In the genomic region with DNA sequence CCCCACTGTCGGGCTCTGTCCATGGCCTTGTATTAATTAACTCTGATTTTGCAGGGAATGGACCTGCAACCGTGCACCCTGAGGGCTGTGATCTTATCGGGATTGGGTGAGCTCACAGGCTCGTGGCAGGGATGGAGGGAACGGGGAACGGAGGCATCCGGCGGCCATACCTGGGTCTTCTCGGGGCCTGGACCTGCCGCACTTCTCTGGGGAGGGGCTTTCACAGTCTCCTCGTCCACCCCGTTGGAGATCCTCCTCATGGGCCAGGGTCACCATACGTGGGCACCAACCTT, we compare ENCODE assay signal across 24 cellular contexts. TPM values are rescaled to one million over a fixed set of nuclear protein-coding genes. Genes with fewer than 3 reads are reported as not detected.
DNase-seq lines count a peak whose midpoint lies in the region; ATAC-seq, FAIRE-seq and TF ChIP-seq lines count a peak whose summit lies in the region.
"Had no signal": no experiment of that assay in that cellular context is flagged by ENCODE, and none has a peak within 500 bp of the region (broad histone marks: within the 10 kb centered on the region; RNA-seq: fewer than 3 reads in every experiment).

No MANE protein-coding gene starts in this region.

- H3K4me1 ChIP-seq in H1 (replicated peaks in 1 of 4; ENCODE audit: control insufficient read depth in 3 of 4, insufficient read depth in 4 of 4, low read length in 3 of 4) (peaks cover 0 to 6% (median 3%) of the 10 kb centered on the region in 4 experiments; a peak in 4 of 7 replicates), upper lobe of left lung (no peaks in the 10 kb centered on the region)

- no peak overlapping the region for H3K9ac ChIP-seq in H1 (replicated peaks in 1 of 4; ENCODE audit: extremely low read depth in 1 of 4, low read depth in 3 of 4, low read length in 3 of 4)

- H3K36me3 ChIP-seq in H1 (ENCODE audit: control insufficient read depth in 2 of 4, insufficient read depth in 4 of 4, low read length in 3 of 4) (no peaks in the 10 kb centered on the region), upper lobe of left lung (no peaks in the 10 kb centered on the region)

- H3K14ac ChIP-seq in H1 (ENCODE audit: insufficient read length): no peak overlapping the region

- H2BK120ac ChIP-seq in H1 (replicated peaks; ENCODE audit: low read depth, low read length): no peak overlapping the region

- TF ChIP-seq EP300 in H1 (IDR thresholded peaks at IDR 0.05; ENCODE audit: borderline replicate concordance in 1 of 2, low read depth in 2 of 2, low read length in 2 of 2): no peak
- no peak for TF ChIP-seq EP300 in upper lobe of left lung (IDR thresholded peaks at IDR 0.05)

- H2AK5ac ChIP-seq in H1 (ENCODE audit: low read depth, low read length): no peak overlapping the region

- H2BK12ac ChIP-seq in H1 (ENCODE audit: low read depth, low read length): no peak overlapping the region

- peak; percentile 54 for DNase-seq in activated effector memory CD4-positive, alpha-beta T cell treated with anti-CD3 and anti-CD28 coated beads, Interleukin-2, amount 50 U/mL, for 16 hours
- no peak for DNase-seq in activated effector memory CD4-positive, alpha-beta T cell treated with Interleukin-2 at 50 U/mL for 16 hours
- DNase-seq in H1 (ENCODE audit: low read depth in 1 of 2, low spot score in 2 of 2): peak in 1 of 2 experiments; percentile 8
- DNase-seq in osteocyte (ENCODE audit: extremely low spot score, unreplicated experiment): peak; percentile 68
- peak; percentile 8 to 30 for DNase-seq in upper lobe of left lung
- DNase-seq in activated T-helper 2 cell treated with anti-CD3 and anti-CD28 coated beads, Interferon-gamma antibody, Interleukin-2, Interleukin-4, amounts not matched to agents 10 μg/mL and 5 μg/mL and 100 μg/mL, durations not matched to agents 14 hours and 24 hours and 36 hours (ENCODE audit: low spot score): no peak
- DNase-seq in stimulated activated CD4-positive, alpha-beta T cell treated with anti-CD3 and anti-CD28 coated beads, Interleukin-2, amount 100 ng/mL, for 24 hours: no peak
- DNase-seq: DMS53, GDM1, GOT3, Karpas-422, MV-4-11, NCI-H1105 treated with DMSO at 0.1 percent for 48 hours, NCI-H2081, NCI-H2171, NCI-H345, NCI-H524 treated with DMSO at 0.1 percent for 48 hours, OCI-M1 had no signal

- H2BK15ac ChIP-seq in H1 (ENCODE audit: low read length): no peak overlapping the region

- H3K27ac Mint-ChIP-seq in osteocyte (ENCODE audit: unreplicated experiment): no peak overlapping the region
- no peak overlapping the region for H3K27ac Mint-ChIP-seq in activated T-helper 2 cell treated with anti-CD3 and anti-CD28 coated beads, Interferon-gamma antibody, Interleukin-2, Interleukin-4, amounts not matched to agents 10 μg/mL and 5 μg/mL and 100 μg/mL, durations not matched to agents 14 hours and 24 hours and 36 hours

- no peak overlapping the region for H3K4me2 ChIP-seq in H1 (ENCODE audit: insufficient read depth in 1 of 2, low read depth in 2 of 2, low read length in 2 of 2)

- H4K8ac ChIP-seq in H1 (ENCODE audit: extremely low read depth, insufficient read depth, low read length): no peak overlapping the region

- no peaks in the 10 kb centered on the region for H3K9me3 Mint-ChIP-seq in osteocyte (ENCODE audit: unreplicated experiment)
- no peaks in the 10 kb centered on the region for H3K9me3 Mint-ChIP-seq in activated T-helper 2 cell treated with anti-CD3 and anti-CD28 coated beads, Interferon-gamma antibody, Interleukin-2, Interleukin-4, amounts not matched to agents 10 μg/mL and 5 μg/mL and 100 μg/mL, durations not matched to agents 14 hours and 24 hours and 36 hours

- no peak overlapping the region for H3K4me3 ChIP-seq in H1 (ENCODE audit: extremely low read depth in 1 of 4, insufficient read depth in 2 of 4, low read depth in 3 of 4, low read length in 4 of 4)
- H3K4me3 ChIP-seq in upper lobe of left lung: no peak overlapping the region

- CTCF ChIA-PET in H1 (lab: Charles Lee; ENCODE audit: partially characterized antibody): no interaction called here

- H3K79me2 ChIP-seq in H1 (ENCODE audit: control insufficient read depth in 1 of 2, insufficient read depth in 2 of 2, low read length in 2 of 2): no peaks in the 10 kb centered on the region

- peak overlapping the region; percentile 33 for H3K56ac ChIP-seq in H1 (replicated peaks; ENCODE audit: insufficient read length, low read depth, low read length)

- H3K23ac ChIP-seq in H1 (ENCODE audit: insufficient read length): no peak overlapping the region

- H2AFZ ChIP-seq in H1 (ENCODE audit: low read length): no peak overlapping the region

- H3K27ac ChIP-seq in H1 (ENCODE audit: low read depth, low read length): no peak overlapping the region
- no peak overlapping the region for H3K27ac ChIP-seq in upper lobe of left lung

- H3K27me3 Mint-ChIP-seq in osteocyte (ENCODE audit: unreplicated experiment): peaks cover 24% of the 10 kb centered on the region
- H3K27me3 Mint-ChIP-seq in activated T-helper 2 cell treated with anti-CD3 and anti-CD28 coated beads, Interferon-gamma antibody, Interleukin-2, Interleukin-4, amounts not matched to agents 10 μg/mL and 5 μg/mL and 100 μg/mL, durations not matched to agents 14 hours and 24 hours and 36 hours (ENCODE audit: low read depth): peaks cover 2% of the 10 kb centered on the region

- no peak for TF ChIP-seq RAD21 in H1 (IDR thresholded peaks at IDR 0.05 in 1 of 2, conservative IDR thresholded peaks at IDR 0.05 in 1 of 2; ENCODE audit: low read depth in 2 of 2, low read length in 2 of 2)

- H3K79me1 ChIP-seq in H1 (ENCODE audit: low read depth, low read length): no peaks in the 10 kb centered on the region

- intact Hi-C loops in activated T-helper 2 cell treated with anti-CD3 and anti-CD28 coated beads, Interferon-gamma antibody, Interleukin-2, Interleukin-4, amounts not matched to agents 10 μg/mL and 5 μg/mL and 100 μg/mL, durations not matched to agents 14 hours and 24 hours and 36 hours (cut with micrococcal nuclease): no loop called here

- no peak overlapping the region for H2BK5ac ChIP-seq in H1 (ENCODE audit: low read depth, low read length)

- no peaks in the 10 kb centered on the region for H3K36me3 Mint-ChIP-seq in osteocyte (ENCODE audit: unreplicated experiment)
- no peaks in the 10 kb centered on the region for H3K36me3 Mint-ChIP-seq in activated T-helper 2 cell treated with anti-CD3 and anti-CD28 coated beads, Interferon-gamma antibody, Interleukin-2, Interleukin-4, amounts not matched to agents 10 μg/mL and 5 μg/mL and 100 μg/mL, durations not matched to agents 14 hours and 24 hours and 36 hours (ENCODE audit: low read depth)
- H3K36me3 Mint-ChIP-seq: CD14-positive monocyte had no signal

- 89% methylated on average over 13 of the region's 13 CpGs; no CpG with 5 or more reads in 1 of the 2 experiments for WGBS in H1 (ENCODE audit: extremely low coverage in 1 of 2, insufficient coverage in 1 of 2, insufficient read length in 1 of 2, insufficient replicate concordance in 2 of 2, low coverage in 1 of 2, low lambda C conversion rate in 2 of 2, missing lambda C conversion rate in 1 of 2), 2 experiments
- WGBS in upper lobe of left lung, 2 donors: 84 to 93% methylated on average over 12 to 13 of the region's 13 CpGs

- no peak for ATAC-seq in upper lobe of left lung (ENCODE audit: low FRiP score in 2 of 2)
- no peak for ATAC-seq in activated CD4-positive, CD25-positive, alpha-beta regulatory T cell treated with anti-CD3 and anti-CD28 coated beads, Interleukin-2, amount 50 U/mL, for 24 hours

- no peak overlapping the region for H3K18ac ChIP-seq in H1 (ENCODE audit: extremely low read depth, low read length)

- FAIRE-seq in H1 (lab: Jason Lieb, UNC): no peak
- FAIRE-seq: A204.1, GM18507, RCC 7860 had no signal

- no peak overlapping the region for H4K5ac ChIP-seq in H1 (ENCODE audit: insufficient read length, low read depth, low read length)

- TF ChIP-seq POLR2A in H1 (IDR thresholded peaks at IDR 0.05; ENCODE audit: control extremely low read depth in 1 of 2, low read depth in 2 of 2, low read length in 2 of 2): no peak
- no peak for TF ChIP-seq POLR2A in upper lobe of left lung (IDR thresholded peaks at IDR 0.05)

- no peaks in the 10 kb centered on the region for H3K23me2 ChIP-seq in H1 (ENCODE audit: low read depth, low read length)

- no peak overlapping the region for H4K91ac ChIP-seq in H1 (replicated peaks; ENCODE audit: insufficient read length, low read length)

- H3K4me1 Mint-ChIP-seq in osteocyte (ENCODE audit: unreplicated experiment): no peaks in the 10 kb centered on the region
- no peaks in the 10 kb centered on the region for H3K4me1 Mint-ChIP-seq in activated T-helper 2 cell treated with anti-CD3 and anti-CD28 coated beads, Interferon-gamma antibody, Interleukin-2, Interleukin-4, amounts not matched to agents 10 μg/mL and 5 μg/mL and 100 μg/mL, durations not matched to agents 14 hours and 24 hours and 36 hours (ENCODE audit: low read depth)

- H4K20me1 ChIP-seq in H1 (replicated peaks in 1 of 2; ENCODE audit: control insufficient read depth in 1 of 2, insufficient read depth in 2 of 2, low read length in 2 of 2): no peaks in the 10 kb centered on the region

- H2BK20ac ChIP-seq in H1 (ENCODE audit: low read length): no peak overlapping the region

- H3K4me3 Mint-ChIP-seq in osteocyte (ENCODE audit: unreplicated experiment): no peak overlapping the region
- no peak overlapping the region for H3K4me3 Mint-ChIP-seq in activated T-helper 2 cell treated with anti-CD3 and anti-CD28 coated beads, Interferon-gamma antibody, Interleukin-2, Interleukin-4, amounts not matched to agents 10 μg/mL and 5 μg/mL and 100 μg/mL, durations not matched to agents 14 hours and 24 hours and 36 hours (ENCODE audit: low read depth)
- H3K4me3 Mint-ChIP-seq: CD14-positive monocyte had no signal

- TF ChIP-seq CTCF in H1 (IDR thresholded peaks at IDR 0.05; ENCODE audit: control extremely low read depth in 1 of 3, insufficient read depth in 1 of 3, low read depth in 1 of 3, low read length in 3 of 3) (no peak), osteocyte (IDR thresholded peaks at IDR 0.05) (no peak), upper lobe of left lung (IDR thresholded peaks at IDR 0.05) (no peak)

- POLR2A ChIA-PET in H1 (lab: Charles Lee; ENCODE audit: partially characterized antibody): no interaction called here

- peaks cover 2 to 5% of the 10 kb centered on the region in 2 experiments; a peak in 2 of 4 replicates for H3K9me3 ChIP-seq in H1 (ENCODE audit: insufficient read depth in 2 of 2, low read depth in 1 of 2, low read length in 1 of 2)
- no peaks in the 10 kb centered on the region for H3K9me3 ChIP-seq in upper lobe of left lung

- H3K27me3 ChIP-seq in H1 (replicated peaks in 1 of 4; ENCODE audit: control insufficient read depth in 3 of 4, extremely low read depth in 1 of 4, insufficient read depth in 3 of 4, low read length in 3 of 4) (no peaks in the 10 kb centered on the region; a peak in 1 of 7 replicates), upper lobe of left lung (no peaks in the 10 kb centered on the region)

- no peak overlapping the region for H3K4ac ChIP-seq in H1 (replicated peaks; ENCODE audit: insufficient read length, low read depth, low read length)

RNA-seq across cellular contexts. Expression of a gene that starts 57.5 kb away (rescaled TPM):
- not detected in 2 replicates for total RNA-seq in H1 (2021; fragmentation: NEBNext Ultra II Directional; extraction: Animal tissue kit (Norgen Biotek cat#: 25700))
- polyA plus RNA-seq in H1 (2011; rRNA removed): not detected in 2 replicates
- polyA plus RNA-seq in H1 (2011; cell fraction: cytosol; rRNA removed): 0.01 TPM
- not detected for polyA plus RNA-seq in H1 (2011; cell fraction: nucleus; rRNA removed)
- not detected in 4 replicates for polyA plus RNA-seq in H1 (2012, experiment 1 of 2)
- polyA plus RNA-seq in H1 (2012, experiment 2 of 2): not detected
- under 0.01 TPM for polyA plus RNA-seq in H1 (2013, experiment 1 of 2)
- 0.04 TPM for polyA plus RNA-seq in H1 (2013, experiment 2 of 2)
- 0.03 TPM in 1 of 2 replicates, not detected in the other for polyA minus RNA-seq in H1 (2011; rRNA and poly(A)+ RNA removed)
- not detected for polyA minus RNA-seq in H1 (2011; cell fraction: cytosol; rRNA and poly(A)+ RNA removed)
- polyA minus RNA-seq in H1 (2011; cell fraction: nucleus; rRNA and poly(A)+ RNA removed): not detected
- total RNA-seq in osteocyte (0.08 and 0.11 TPM in 2 replicates), upper lobe of left lung (1 to 10 TPM; 6.1 to 9.6 (median 6.2) TPM)
- total RNA-seq in activated T-helper 2 cell treated with anti-CD3 and anti-CD28 coated beads, Interferon-gamma antibody, Interleukin-2, Interleukin-4, amounts not matched to agents 10 μg/mL and 5 μg/mL and 100 μg/mL, durations not matched to agents 14 hours and 24 hours and 36 hours: 0.07 and 0.14 TPM in 2 replicates
- total RNA-seq: M059J had no signal
- polyA plus RNA-seq: CD14-positive monocyte had no signal

Comparison
In these comparisons a context has a peak if more than half of its experiments do, and no peak if none do; other contexts are left out.
1. DNase-seq: peak in activated effector memory CD4-positive, alpha-beta T cell treated with anti-CD3 and anti-CD28 coated beads, Interleukin-2, amount 50 U/mL, for 16 hours (single experiment), osteocyte (single experiment) and upper lobe of left lung (2 of 2); none in activated effector memory CD4-positive, alpha-beta T cell treated with Interleukin-2 at 50 U/mL for 16 hours (single experiment), activated T-helper 2 cell treated with anti-CD3 and anti-CD28 coated beads, Interferon-gamma antibody, Interleukin-2, Interleukin-4, amounts not matched to agents 10 μg/mL and 5 μg/mL and 100 μg/mL, durations not matched to agents 14 hours and 24 hours and 36 hours (single experiment) and stimulated activated CD4-positive, alpha-beta T cell treated with anti-CD3 and anti-CD28 coated beads, Interleukin-2, amount 100 ng/mL, for 24 hours (0 of 2).